ENCODE assay signal across 1 cellular context in the genomic region with DNA sequence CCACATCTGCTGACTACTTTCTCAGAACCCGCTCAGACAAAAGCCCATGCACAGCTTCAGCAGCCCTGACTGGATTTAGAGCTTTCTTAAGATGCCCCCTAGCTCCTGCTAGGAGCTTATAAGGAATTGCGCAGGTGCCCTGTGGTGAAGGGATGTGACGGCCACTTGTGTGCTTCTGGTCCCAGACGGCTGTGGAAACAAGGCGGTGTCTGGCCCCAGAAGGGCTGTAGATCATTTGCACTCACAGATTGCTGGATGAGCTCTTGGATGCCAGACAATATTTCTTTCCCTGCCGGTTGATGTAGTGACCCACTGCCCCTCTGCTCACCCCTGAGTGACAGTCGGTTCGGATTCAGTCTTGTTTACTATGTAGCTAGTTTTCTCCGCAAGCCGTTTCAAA.
TF ChIP-seq lines count a peak whose summit lies in the region.

No MANE protein-coding gene starts in this region.

TF ChIP-seq in H1, 55 proteins besides CTCF, POLR2A, EP300 and RAD21:
- TF ChIP-seq SIN3A (conservative IDR thresholded peaks at IDR 0.05 in 1 of 2, IDR thresholded peaks at IDR 0.05 in 1 of 2; ENCODE audit: low read depth in 1 of 2, low read length in 2 of 2) (no peak), EZH2 (IDR thresholded peaks at IDR 0.05; ENCODE audit: low read depth, low read length, severe bottlenecking) (no peak), HDAC6 (IDR thresholded peaks at IDR 0.05; ENCODE audit: low read depth, low read length) (no peak), GABPA (IDR thresholded peaks at IDR 0.05; ENCODE audit: borderline replicate concordance, insufficient read depth, low read length) (no peak), SP1 (IDR thresholded peaks at IDR 0.05; ENCODE audit: low read depth, low read length) (no peak), KDM5A (IDR thresholded peaks at IDR 0.05; ENCODE audit: low read length) (no peak), RBBP5 (IDR thresholded peaks at IDR 0.05; ENCODE audit: borderline replicate concordance, low read depth, low read length) (no peak), CHD2 (IDR thresholded peaks at IDR 0.05; ENCODE audit: low read length) (no peak), SP4 (IDR thresholded peaks at IDR 0.05; ENCODE audit: low read length) (no peak), KDM1A (IDR thresholded peaks at IDR 0.05; ENCODE audit: borderline replicate concordance, low read length) (no peak), POLR2AphosphoS5 (IDR thresholded peaks at IDR 0.05; ENCODE audit: low read depth, low read length) (no peak), PHF8 (conservative IDR thresholded peaks at IDR 0.05; ENCODE audit: low read depth, low read length) (no peak), NRF1 (IDR thresholded peaks at IDR 0.05; ENCODE audit: low read depth, low read length) (no peak), MAFK (IDR thresholded peaks at IDR 0.05; ENCODE audit: low read depth, low read length) (no peak), JUND (IDR thresholded peaks at IDR 0.05; ENCODE audit: low read length) (no peak), SRF (IDR thresholded peaks at IDR 0.05; ENCODE audit: low read depth, low read length) (no peak), CREB1 (IDR thresholded peaks at IDR 0.05) (no peak)
- TF ChIP-seq, protein P1, sequence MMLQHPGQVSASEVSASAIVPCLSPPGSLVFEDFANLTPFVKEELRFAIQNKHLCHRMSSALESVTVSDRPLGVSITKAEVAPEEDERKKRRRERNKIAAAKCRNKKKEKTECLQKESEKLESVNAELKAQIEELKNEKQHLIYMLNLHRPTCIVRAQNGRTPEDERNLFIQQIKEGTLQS (IDR thresholded peaks at IDR 0.05; ENCODE audit: insufficient read depth, low read depth, low read length), result no peak
- TF ChIP-seq, protein P2, sequence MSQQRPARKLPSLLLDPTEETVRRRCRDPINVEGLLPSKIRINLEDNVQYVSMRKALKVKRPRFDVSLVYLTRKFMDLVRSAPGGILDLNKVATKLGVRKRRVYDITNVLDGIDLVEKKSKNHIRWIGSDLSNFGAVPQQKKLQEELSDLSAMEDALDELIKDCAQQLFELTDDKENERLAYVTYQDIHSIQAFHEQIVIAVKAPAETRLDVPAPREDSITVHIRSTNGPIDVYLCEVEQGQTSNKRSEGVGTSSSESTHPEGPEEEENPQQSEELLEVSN (IDR thresholded peaks at IDR 0.05), result no peak
- TF ChIP-seq, protein P3, sequence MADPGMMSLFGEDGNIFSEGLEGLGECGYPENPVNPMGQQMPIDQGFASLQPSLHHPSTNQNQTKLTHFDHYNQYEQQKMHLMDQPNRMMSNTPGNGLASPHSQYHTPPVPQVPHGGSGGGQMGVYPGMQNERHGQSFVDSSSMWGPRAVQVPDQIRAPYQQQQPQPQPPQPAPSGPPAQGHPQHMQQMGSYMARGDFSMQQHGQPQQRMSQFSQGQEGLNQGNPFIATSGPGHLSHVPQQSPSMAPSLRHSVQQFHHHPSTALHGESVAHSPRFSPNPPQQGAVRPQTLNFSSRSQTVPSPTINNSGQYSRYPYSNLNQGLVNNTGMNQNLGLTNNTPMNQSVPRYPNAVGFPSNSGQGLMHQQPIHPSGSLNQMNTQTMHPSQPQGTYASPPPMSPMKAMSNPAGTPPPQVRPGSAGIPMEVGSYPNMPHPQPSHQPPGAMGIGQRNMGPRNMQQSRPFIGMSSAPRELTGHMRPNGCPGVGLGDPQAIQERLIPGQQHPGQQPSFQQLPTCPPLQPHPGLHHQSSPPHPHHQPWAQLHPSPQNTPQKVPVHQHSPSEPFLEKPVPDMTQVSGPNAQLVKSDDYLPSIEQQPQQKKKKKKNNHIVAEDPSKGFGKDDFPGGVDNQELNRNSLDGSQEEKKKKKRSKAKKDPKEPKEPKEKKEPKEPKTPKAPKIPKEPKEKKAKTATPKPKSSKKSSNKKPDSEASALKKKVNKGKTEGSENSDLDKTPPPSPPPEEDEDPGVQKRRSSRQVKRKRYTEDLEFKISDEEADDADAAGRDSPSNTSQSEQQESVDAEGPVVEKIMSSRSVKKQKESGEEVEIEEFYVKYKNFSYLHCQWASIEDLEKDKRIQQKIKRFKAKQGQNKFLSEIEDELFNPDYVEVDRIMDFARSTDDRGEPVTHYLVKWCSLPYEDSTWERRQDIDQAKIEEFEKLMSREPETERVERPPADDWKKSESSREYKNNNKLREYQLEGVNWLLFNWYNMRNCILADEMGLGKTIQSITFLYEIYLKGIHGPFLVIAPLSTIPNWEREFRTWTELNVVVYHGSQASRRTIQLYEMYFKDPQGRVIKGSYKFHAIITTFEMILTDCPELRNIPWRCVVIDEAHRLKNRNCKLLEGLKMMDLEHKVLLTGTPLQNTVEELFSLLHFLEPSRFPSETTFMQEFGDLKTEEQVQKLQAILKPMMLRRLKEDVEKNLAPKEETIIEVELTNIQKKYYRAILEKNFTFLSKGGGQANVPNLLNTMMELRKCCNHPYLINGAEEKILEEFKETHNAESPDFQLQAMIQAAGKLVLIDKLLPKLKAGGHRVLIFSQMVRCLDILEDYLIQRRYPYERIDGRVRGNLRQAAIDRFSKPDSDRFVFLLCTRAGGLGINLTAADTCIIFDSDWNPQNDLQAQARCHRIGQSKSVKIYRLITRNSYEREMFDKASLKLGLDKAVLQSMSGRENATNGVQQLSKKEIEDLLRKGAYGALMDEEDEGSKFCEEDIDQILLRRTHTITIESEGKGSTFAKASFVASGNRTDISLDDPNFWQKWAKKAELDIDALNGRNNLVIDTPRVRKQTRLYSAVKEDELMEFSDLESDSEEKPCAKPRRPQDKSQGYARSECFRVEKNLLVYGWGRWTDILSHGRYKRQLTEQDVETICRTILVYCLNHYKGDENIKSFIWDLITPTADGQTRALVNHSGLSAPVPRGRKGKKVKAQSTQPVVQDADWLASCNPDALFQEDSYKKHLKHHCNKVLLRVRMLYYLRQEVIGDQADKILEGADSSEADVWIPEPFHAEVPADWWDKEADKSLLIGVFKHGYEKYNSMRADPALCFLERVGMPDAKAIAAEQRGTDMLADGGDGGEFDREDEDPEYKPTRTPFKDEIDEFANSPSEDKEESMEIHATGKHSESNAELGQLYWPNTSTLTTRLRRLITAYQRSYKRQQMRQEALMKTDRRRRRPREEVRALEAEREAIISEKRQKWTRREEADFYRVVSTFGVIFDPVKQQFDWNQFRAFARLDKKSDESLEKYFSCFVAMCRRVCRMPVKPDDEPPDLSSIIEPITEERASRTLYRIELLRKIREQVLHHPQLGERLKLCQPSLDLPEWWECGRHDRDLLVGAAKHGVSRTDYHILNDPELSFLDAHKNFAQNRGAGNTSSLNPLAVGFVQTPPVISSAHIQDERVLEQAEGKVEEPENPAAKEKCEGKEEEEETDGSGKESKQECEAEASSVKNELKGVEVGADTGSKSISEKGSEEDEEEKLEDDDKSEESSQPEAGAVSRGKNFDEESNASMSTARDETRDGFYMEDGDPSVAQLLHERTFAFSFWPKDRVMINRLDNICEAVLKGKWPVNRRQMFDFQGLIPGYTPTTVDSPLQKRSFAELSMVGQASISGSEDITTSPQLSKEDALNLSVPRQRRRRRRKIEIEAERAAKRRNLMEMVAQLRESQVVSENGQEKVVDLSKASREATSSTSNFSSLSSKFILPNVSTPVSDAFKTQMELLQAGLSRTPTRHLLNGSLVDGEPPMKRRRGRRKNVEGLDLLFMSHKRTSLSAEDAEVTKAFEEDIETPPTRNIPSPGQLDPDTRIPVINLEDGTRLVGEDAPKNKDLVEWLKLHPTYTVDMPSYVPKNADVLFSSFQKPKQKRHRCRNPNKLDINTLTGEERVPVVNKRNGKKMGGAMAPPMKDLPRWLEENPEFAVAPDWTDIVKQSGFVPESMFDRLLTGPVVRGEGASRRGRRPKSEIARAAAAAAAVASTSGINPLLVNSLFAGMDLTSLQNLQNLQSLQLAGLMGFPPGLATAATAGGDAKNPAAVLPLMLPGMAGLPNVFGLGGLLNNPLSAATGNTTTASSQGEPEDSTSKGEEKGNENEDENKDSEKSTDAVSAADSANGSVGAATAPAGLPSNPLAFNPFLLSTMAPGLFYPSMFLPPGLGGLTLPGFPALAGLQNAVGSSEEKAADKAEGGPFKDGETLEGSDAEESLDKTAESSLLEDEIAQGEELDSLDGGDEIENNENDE (IDR thresholded peaks at IDR 0.05; ENCODE audit: insufficient replicate concordance, low read length), result no peak
